In the genomic region with DNA sequence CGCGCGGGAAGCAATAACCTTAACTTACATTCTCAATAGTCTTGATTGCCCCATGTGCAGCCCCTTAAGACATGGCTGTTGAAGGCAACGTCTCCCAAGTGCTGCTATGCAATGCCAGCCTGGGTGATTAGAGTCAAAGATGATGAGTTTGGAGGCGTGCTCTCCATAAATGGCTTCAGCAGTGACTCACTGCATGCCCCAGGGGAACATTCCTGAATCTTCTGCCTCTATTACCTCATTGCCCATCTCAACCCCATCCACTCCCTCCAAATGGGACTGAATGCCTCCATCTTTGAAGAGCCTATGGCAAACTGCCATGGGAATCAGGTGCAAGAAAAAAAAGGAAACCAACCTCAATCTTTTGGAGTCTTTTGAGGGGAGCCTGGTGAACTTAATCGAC, we compare ENCODE assay signal across 19 cellular contexts.
DNase-seq lines count a peak whose midpoint lies in the region; ATAC-seq and TF ChIP-seq lines count a peak whose summit lies in the region.
"Had no signal": no experiment of that assay in that cellular context is flagged by ENCODE, and none has a peak within 500 bp of the region (broad histone marks: within the 10 kb centered on the region; RNA-seq: fewer than 3 reads in every experiment).

No MANE protein-coding gene starts in this region.

- no peak overlapping the region for H3K4me3 ChIP-seq in vagina
- H3K4me3 ChIP-seq: coronary artery had no signal

- in situ Hi-C loops in SK-MEL-5 (cut with HindIII; ENCODE audit: low pct_unique_long_range_greater_than_20kb, low sequenced_read_pairs): no loop called here

- DNase-seq in EL: peak; percentile 62
- DNase-seq in LoVo (ENCODE audit: low spot score): peak; percentile 47
- peak; percentile 29 for DNase-seq in SK-MEL-5 (ENCODE audit: low read depth, low spot score)
- peak; percentile 47 for DNase-seq in kidney tubule cell (ENCODE audit: low spot score)
- no peak for DNase-seq in NCI-H774 (lab: John Stamatoyannopoulos, UW)
- no peak for DNase-seq in vagina (ENCODE audit: extremely low spot score in 2 of 2)
- DNase-seq in DMS53 (lab: John Stamatoyannopoulos, UW): no peak
- DNase-seq: activated CD4-positive, alpha-beta T cell treated with anti-CD3 and anti-CD28 coated beads for 48 hours; activated naive CD4-positive, alpha-beta T cell treated with anti-CD3 and anti-CD28 coated beads for 36 hours; activated T-cell treated with anti-CD3 and anti-CD28 coated beads, Interleukin-2, amount 50 U/mL, for 48 hours; amniotic stem cell; CD4-positive, alpha-beta memory T cell; DMS153; NCI-H146; OCI-M1 had no signal

- no peaks in the 10 kb centered on the region for H3K27me3 ChIP-seq in vagina

- H3K27ac ChIP-seq in vagina: no peak overlapping the region
- H3K27ac ChIP-seq: coronary artery, HL-60 had no signal

- no peak for TF ChIP-seq CTCF in vagina (IDR thresholded peaks at IDR 0.05)

- ATAC-seq in HG02981 (IDR thresholded peaks at IDR 0.05; ENCODE audit: unreplicated experiment): no peak
- ATAC-seq: stimulated activated memory B cell treated with anti-CD40 and anti-IgM and Interleukin-4, amounts not matched to agents 10 μg/mL and 1 μg/mL and 100 μg/mL, for 72 hours had no signal

- no peaks in the 10 kb centered on the region for H3K4me1 ChIP-seq in vagina

- no peaks in the 10 kb centered on the region for H3K36me3 ChIP-seq in vagina

- no peak for TF ChIP-seq POLR2A in vagina (IDR thresholded peaks at IDR 0.05)

- intact Hi-C loops in vagina (cut with DNase I): no loop called here

- H3K9me3 ChIP-seq in vagina: no peaks in the 10 kb centered on the region

Comparison
In these comparisons a context has a peak if more than half of its experiments do, and no peak if none do; other contexts are left out.
1. DNase-seq: peak in EL (single experiment), LoVo (single experiment), SK-MEL-5 (single experiment) and kidney tubule cell (single experiment); none in NCI-H774 (single experiment), vagina (0 of 2) and DMS53 (single experiment).